1 cellular context compared by ENCODE assay signal in the genomic region with DNA sequence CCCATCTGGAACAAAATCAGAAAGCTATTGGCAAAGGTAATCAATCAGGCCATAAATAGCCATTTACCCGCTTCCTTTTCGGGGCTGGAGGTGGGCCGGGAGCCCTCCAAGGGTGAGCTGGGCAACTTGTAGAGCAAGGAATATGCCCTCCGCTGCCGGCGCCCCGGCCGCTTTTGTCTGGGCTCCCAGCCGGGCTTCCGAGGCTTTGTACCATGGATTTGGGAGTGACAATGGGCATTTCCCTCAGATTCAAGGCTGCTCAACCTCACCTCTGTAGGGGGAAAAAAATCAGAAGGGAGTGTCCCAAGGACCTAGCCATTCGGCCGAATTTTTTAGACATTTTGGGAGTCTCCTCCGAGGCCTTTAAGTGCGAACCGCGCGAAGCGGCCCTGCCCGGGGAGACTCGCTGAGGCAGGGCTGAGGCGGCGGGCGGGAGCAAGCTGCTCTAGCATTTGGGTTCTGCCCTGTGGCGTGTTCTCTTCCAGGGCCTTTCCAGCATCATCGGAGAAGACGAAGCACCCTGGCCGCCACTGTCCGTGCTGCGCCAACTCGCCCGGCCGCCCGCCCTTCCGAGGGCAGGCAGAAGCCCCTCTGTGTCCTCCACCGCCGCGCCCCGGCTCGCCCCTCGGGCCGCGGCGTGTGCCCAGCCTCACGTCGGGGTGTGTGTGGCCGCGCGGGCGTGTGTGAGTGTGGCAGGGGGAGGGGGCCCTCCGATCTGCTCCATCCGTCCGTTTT.
TF ChIP-seq lines count a peak whose summit lies in the region.

No MANE protein-coding gene starts in this region.

TF ChIP-seq in H1, 55 proteins besides CTCF, POLR2A, EP300 and RAD21:
- TF ChIP-seq CHD2 (IDR thresholded peaks at IDR 0.05; ENCODE audit: low read length) (no peak), CBX8 (IDR thresholded peaks at IDR 0.05; ENCODE audit: borderline replicate concordance, low read depth, low read length) (peak; percentile 73; the same call in 1 of the 2 replicates), KDM4A (IDR thresholded peaks at IDR 0.05; ENCODE audit: low read depth, low read length, severe bottlenecking) (no peak), BCL11A (IDR thresholded peaks at IDR 0.05; ENCODE audit: low read depth in 2 of 2, low read length in 2 of 2) (no peak), SUZ12 (IDR thresholded peaks at IDR 0.05; ENCODE audit: low read length) (peak; percentile 94), EZH2 (IDR thresholded peaks at IDR 0.05; ENCODE audit: low read depth, low read length, severe bottlenecking) (peak; percentile 89), CTBP2 (IDR thresholded peaks at IDR 0.05; ENCODE audit: borderline replicate concordance, insufficient read depth, insufficient read length, low read length) (peak; percentile 84), RNF2 (IDR thresholded peaks at IDR 0.05; ENCODE audit: borderline replicate concordance, low read depth, low read length, missing control alignments, poor library complexity, severe bottlenecking) (peak; percentile 77)
